ENCODE assay signal across 2 cellular contexts in the genomic region with DNA sequence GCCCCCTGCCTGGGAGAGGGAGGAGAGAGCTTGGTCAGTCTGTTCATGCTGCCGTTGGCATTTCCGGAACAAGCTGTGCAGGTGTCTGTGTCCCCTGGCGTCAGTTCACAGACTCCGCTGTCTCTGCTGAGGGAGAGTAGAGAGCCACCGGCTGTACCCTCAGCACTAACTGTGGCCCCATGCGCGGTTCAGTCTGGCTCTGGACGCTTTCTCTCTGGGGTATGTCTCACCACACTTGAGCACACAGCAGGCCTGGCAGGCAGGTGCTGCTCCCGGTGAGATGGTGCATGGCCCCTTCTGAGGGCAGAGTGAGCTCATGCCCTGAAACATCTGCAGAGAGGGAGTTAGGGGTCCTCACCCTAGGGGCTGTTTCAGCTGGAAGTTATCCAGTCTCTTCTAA.
TF ChIP-seq lines count a peak whose summit lies in the region.

No MANE protein-coding gene starts in this region.

TF ChIP-seq in IMR-90, 13 proteins besides CTCF, POLR2A, EP300 and RAD21:
- TF ChIP-seq CHD1 (IDR thresholded peaks at IDR 0.05; ENCODE audit: low read depth, low read length) (no peak), SMC3 (IDR thresholded peaks at IDR 0.05; ENCODE audit: low read depth, low read length) (no peak), MAZ (IDR thresholded peaks at IDR 0.05; ENCODE audit: borderline replicate concordance, low read depth, low read length) (no peak), RFX5 (IDR thresholded peaks at IDR 0.05; ENCODE audit: low read depth, low read length) (no peak), NFE2L2 (IDR thresholded peaks at IDR 0.05; ENCODE audit: low read depth, low read length) (no peak)
- TF ChIP-seq, protein P1, sequence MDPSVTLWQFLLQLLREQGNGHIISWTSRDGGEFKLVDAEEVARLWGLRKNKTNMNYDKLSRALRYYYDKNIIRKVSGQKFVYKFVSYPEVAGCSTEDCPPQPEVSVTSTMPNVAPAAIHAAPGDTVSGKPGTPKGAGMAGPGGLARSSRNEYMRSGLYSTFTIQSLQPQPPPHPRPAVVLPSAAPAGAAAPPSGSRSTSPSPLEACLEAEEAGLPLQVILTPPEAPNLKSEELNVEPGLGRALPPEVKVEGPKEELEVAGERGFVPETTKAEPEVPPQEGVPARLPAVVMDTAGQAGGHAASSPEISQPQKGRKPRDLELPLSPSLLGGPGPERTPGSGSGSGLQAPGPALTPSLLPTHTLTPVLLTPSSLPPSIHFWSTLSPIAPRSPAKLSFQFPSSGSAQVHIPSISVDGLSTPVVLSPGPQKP (IDR thresholded peaks at IDR 0.05; ENCODE audit: borderline replicate concordance, low read depth, low read length), result no peak

TF ChIP-seq in H1, 55 proteins besides CTCF, POLR2A, EP300 and RAD21:
- TF ChIP-seq PHF8 (conservative IDR thresholded peaks at IDR 0.05; ENCODE audit: low read depth, low read length), result no peak
- no peak for TF ChIP-seq SRF (IDR thresholded peaks at IDR 0.05; ENCODE audit: low read depth, low read length)
- TF ChIP-seq NANOG (IDR thresholded peaks at IDR 0.05; ENCODE audit: insufficient read depth, low read depth, low read length, poor library complexity, severe bottlenecking), result no peak
- no peak for TF ChIP-seq CHD1 (IDR thresholded peaks at IDR 0.05; ENCODE audit: low read depth, low read length)
- TF ChIP-seq FOSL1 (IDR thresholded peaks at IDR 0.05; ENCODE audit: insufficient read depth, low read depth, low read length), result no peak
- TF ChIP-seq SIN3A (conservative IDR thresholded peaks at IDR 0.05 in 1 of 2, IDR thresholded peaks at IDR 0.05 in 1 of 2; ENCODE audit: low read depth in 1 of 2, low read length in 2 of 2), result no peak
- TF ChIP-seq ASH2L (IDR thresholded peaks at IDR 0.05; ENCODE audit: low read length), result no peak
- no peak for TF ChIP-seq SIRT6 (IDR thresholded peaks at IDR 0.05; ENCODE audit: low read length)
- TF ChIP-seq HDAC2 (IDR thresholded peaks at IDR 0.05; ENCODE audit: borderline replicate concordance in 1 of 2, low read depth in 2 of 2, low read length in 2 of 2), result no peak
- TF ChIP-seq BRCA1 (IDR thresholded peaks at IDR 0.05; ENCODE audit: low read depth, low read length), result no peak
- TF ChIP-seq CTBP2 (IDR thresholded peaks at IDR 0.05; ENCODE audit: borderline replicate concordance, insufficient read depth, insufficient read length, low read length), result no peak
- no peak for TF ChIP-seq BACH1 (IDR thresholded peaks at IDR 0.05; ENCODE audit: low read length)
- TF ChIP-seq CEBPB (IDR thresholded peaks at IDR 0.05; ENCODE audit: low read depth, low read length), result no peak
- TF ChIP-seq BCL11A (IDR thresholded peaks at IDR 0.05; ENCODE audit: low read depth in 2 of 2, low read length in 2 of 2), result no peak
- TF ChIP-seq ATF2 (IDR thresholded peaks at IDR 0.05; ENCODE audit: low read length), result no peak
- no peak for TF ChIP-seq SIX5 (IDR thresholded peaks at IDR 0.05; ENCODE audit: low read depth, low read length)
- TF ChIP-seq KDM4A (IDR thresholded peaks at IDR 0.05; ENCODE audit: low read depth, low read length, severe bottlenecking), result no peak
TF ChIP-seq in H1: peak in this region for 0.
